13 cellular contexts compared by ENCODE assay signal in the genomic region with DNA sequence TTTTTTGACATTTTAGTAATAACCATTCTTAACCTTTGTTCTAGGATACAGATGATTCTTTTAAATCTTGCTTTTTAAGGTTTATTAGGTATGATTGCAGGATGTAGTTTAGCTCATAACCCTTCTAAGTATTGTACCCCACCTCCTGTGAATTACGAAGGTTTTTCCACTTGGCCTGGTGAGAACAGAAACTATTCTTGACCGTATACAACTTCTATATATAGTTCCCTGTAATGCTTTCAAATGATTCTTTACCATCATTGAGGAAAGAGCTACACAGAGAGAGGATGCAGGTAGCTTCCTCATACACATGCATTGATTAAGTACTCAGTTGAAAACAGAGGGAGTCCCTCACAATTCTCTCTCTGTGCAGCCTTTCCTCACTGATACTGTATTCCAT.
DNase-seq lines count a peak whose midpoint lies in the region; ATAC-seq and TF ChIP-seq lines count a peak whose summit lies in the region.
"Had no signal": no experiment of that assay in that cellular context is flagged by ENCODE, and none has a peak within 500 bp of the region (broad histone marks: within the 10 kb centered on the region; RNA-seq: fewer than 3 reads in every experiment).

No MANE protein-coding gene starts in this region.

- H3K4me1 Mint-ChIP-seq in osteocyte (ENCODE audit: unreplicated experiment): no peaks in the 10 kb centered on the region
- H3K4me1 Mint-ChIP-seq: CD14-positive monocyte had no signal

- H3K9me3 Mint-ChIP-seq in osteocyte (ENCODE audit: unreplicated experiment): no peaks in the 10 kb centered on the region

- H3K27ac Mint-ChIP-seq in osteocyte (ENCODE audit: unreplicated experiment): no peak overlapping the region
- H3K27ac Mint-ChIP-seq: activated naive CD8-positive, alpha-beta T cell had no signal

- ATAC-seq in GM19043 (IDR thresholded peaks at IDR 0.05; ENCODE audit: low read depth, unreplicated experiment) (peak; percentile 85), GM21825 (IDR thresholded peaks at IDR 0.05; ENCODE audit: unreplicated experiment) (peak; percentile 84), HG03159 (IDR thresholded peaks at IDR 0.05; ENCODE audit: unreplicated experiment) (peak; percentile 82)
- ATAC-seq: gastroesophageal sphincter had no signal

- TF ChIP-seq CTCF in osteocyte (IDR thresholded peaks at IDR 0.05): no peak

- no peak overlapping the region for H3K4me3 Mint-ChIP-seq in osteocyte (ENCODE audit: unreplicated experiment)
- H3K4me3 Mint-ChIP-seq: activated naive CD8-positive, alpha-beta T cell; CD14-positive monocyte had no signal

- H3K27me3 Mint-ChIP-seq in osteocyte (ENCODE audit: unreplicated experiment): no peaks in the 10 kb centered on the region
- H3K27me3 Mint-ChIP-seq: activated naive CD8-positive, alpha-beta T cell had no signal

- H3K36me3 Mint-ChIP-seq in osteocyte (ENCODE audit: unreplicated experiment): no peaks in the 10 kb centered on the region
- H3K36me3 Mint-ChIP-seq: CD14-positive monocyte had no signal

- DNase-seq in NCI-H774 (lab: John Stamatoyannopoulos, UW): no peak
- DNase-seq in RKO (ENCODE audit: low spot score): no peak
- no peak for DNase-seq in osteocyte (ENCODE audit: extremely low spot score, unreplicated experiment)
- DNase-seq in activated T-cell treated with anti-CD3 and anti-CD28 coated beads, Interleukin-2, amount 50 U/mL, for 48 hours: no peak
- DNase-seq: caudate nucleus; OCI-M1; stimulated activated CD4-positive, alpha-beta T cell treated with anti-CD3 and anti-CD28 coated beads, Interleukin-12 subunit alpha, Interleukin-12 subunit beta, amount 100 ng/mL, for 4 hours had no signal
